9 cellular contexts compared by ENCODE assay signal in genomic region chr21:46459356-46460112, GRCh38. TPM values are rescaled to one million over a fixed set of nuclear protein-coding genes. Genes with fewer than 3 reads are reported as not detected.
DNase-seq lines count a peak whose midpoint lies in the region; FAIRE-seq lines count a peak whose summit lies in the region.
"Had no signal": no experiment of that assay in that cellular context is flagged by ENCODE, and none has a peak within 500 bp of the region (broad histone marks: within the 10 kb centered on the region; RNA-seq: fewer than 3 reads in every experiment).

No MANE protein-coding gene starts in this region.

- H3K27me3 ChIP-seq in effector memory CD4-positive, alpha-beta T cell (replicated peaks; ENCODE audit: control insufficient read depth, insufficient read depth, low read length, poor library complexity, severe bottlenecking): no peaks in the 10 kb centered on the region
- no peaks in the 10 kb centered on the region for H3K27me3 ChIP-seq in thymus (ENCODE audit: control insufficient read depth, insufficient read depth)
- H3K27me3 ChIP-seq: foreskin keratinocyte had no signal

- H3K36me3 ChIP-seq in effector memory CD4-positive, alpha-beta T cell (ENCODE audit: control insufficient read depth, insufficient read depth, low read length): peaks cover 4% of the 10 kb centered on the region
- no peaks in the 10 kb centered on the region for H3K36me3 ChIP-seq in thymus (ENCODE audit: control insufficient read depth, insufficient read depth)

- H3K9me3 ChIP-seq in effector memory CD4-positive, alpha-beta T cell (ENCODE audit: control insufficient read depth, low read length): no peaks in the 10 kb centered on the region
- no peaks in the 10 kb centered on the region for H3K9me3 ChIP-seq in thymus (ENCODE audit: control insufficient read depth)

- H3K4me3 ChIP-seq in effector memory CD4-positive, alpha-beta T cell (ENCODE audit: insufficient read depth, low read depth, low read length, poor library complexity, severe bottlenecking): peak overlapping the region; percentile 89
- H3K4me3 ChIP-seq in thymus (ENCODE audit: low read length): peak overlapping the region; percentile 90

- H3K27ac ChIP-seq in effector memory CD4-positive, alpha-beta T cell (ENCODE audit: insufficient read depth, low read length, poor library complexity, severe bottlenecking): peak overlapping the region; percentile 73
- H3K27ac ChIP-seq in thymus (ENCODE audit: low read depth): peak overlapping the region; percentile 84

- no peak for FAIRE-seq in HTR-8/SVneo (lab: Jason Lieb, UNC)

- peak; percentile 9 for DNase-seq in activated naive CD4-positive, alpha-beta T cell treated with Interleukin-2 at 50 U/mL for 16 hours
- no peak for DNase-seq in activated naive CD4-positive, alpha-beta T cell treated with anti-CD3 and anti-CD28 coated beads, Interleukin-2, amount 50 U/mL, for 16 hours
- DNase-seq in UCSD-AML1 (lab: John Stamatoyannopoulos, UW; ENCODE audit: unreplicated experiment): peak; percentile 48
- DNase-seq in effector memory CD4-positive, alpha-beta T cell: no peak
- peak; percentile 89 for DNase-seq in mesenteric fat pad (ENCODE audit: low spot score)
- DNase-seq in NCI-H526 treated with DMSO at 0.1 percent for 48 hours (lab: John Stamatoyannopoulos, UW): no peak
- no peak for DNase-seq in HTR-8/SVneo (ENCODE audit: insufficient read length, low spot score)

- peaks cover 17% of the 10 kb centered on the region for H3K4me1 ChIP-seq in effector memory CD4-positive, alpha-beta T cell (ENCODE audit: control insufficient read depth, insufficient read depth, low read length, poor library complexity, severe bottlenecking)
- H3K4me1 ChIP-seq in thymus (ENCODE audit: control insufficient read depth, insufficient read depth, low read length): peaks cover 13% of the 10 kb centered on the region

- 6% methylated on average over 41 of the region's 41 CpGs for WGBS in thymus

RNA-seq across cellular contexts. Expression of gene DIP2A, which starts 0.8 kb away (rescaled TPM):
- total RNA-seq in mesenteric fat pad: 33.9 TPM
- 53.1 TPM for polyA plus RNA-seq in thymus

Comparison
In these comparisons a context has a peak if more than half of its experiments do, and no peak if none do; other contexts are left out.
1. DNase-seq: peak in activated naive CD4-positive, alpha-beta T cell treated with Interleukin-2 at 50 U/mL for 16 hours (single experiment), UCSD-AML1 (single experiment) and mesenteric fat pad (single experiment); none in activated naive CD4-positive, alpha-beta T cell treated with anti-CD3 and anti-CD28 coated beads, Interleukin-2, amount 50 U/mL, for 16 hours (single experiment), effector memory CD4-positive, alpha-beta T cell (0 of 3), NCI-H526 treated with DMSO at 0.1 percent for 48 hours (single experiment) and HTR-8/SVneo (single experiment).